Comparison of ENCODE assay signal across 8 cellular contexts in genomic region chr19:54266133-54266532, GRCh38. TPM values are rescaled to one million over a fixed set of nuclear protein-coding genes. Genes with fewer than 3 reads are reported as not detected.
A peak's percentile ranks its signal among the peaks of the same experiment; 100 is the strongest.
DNase-seq lines count a peak whose midpoint lies in the region; ATAC-seq lines count a peak whose summit lies in the region.

No MANE protein-coding gene starts in this region.

- no peak for ATAC-seq in GM18520 (IDR thresholded peaks at IDR 0.05; ENCODE audit: unreplicated experiment)

- intact Hi-C loops in posterior cingulate gyrus (cut with DNase I), result no loop called here

- DNase-seq in COLO668 (lab: John Stamatoyannopoulos, UW; ENCODE audit: unreplicated experiment) (peak; percentile 64), HT-29 (ENCODE audit: low spot score) (peak; percentile 97), RPMI8226 (peak; percentile 90), glomerular visceral epithelial cell (ENCODE audit: extremely low spot score) (peak; percentile 61), posterior cingulate gyrus (peak in 7 of 10 donors; percentile 39 to 88 (median 62)), ureter (ENCODE audit: low spot score) (peak; percentile 61)
- DNase-seq in activated T-helper 9 cell treated with anti-CD3 and anti-CD28 coated beads, Interleukin-2, amount 50 U/mL, for 16 hours (ENCODE audit: low read depth), result peak; percentile 43

RNA-seq across cellular contexts. Expression of gene LILRB5, which starts 9.1 kb away (rescaled TPM):
- total RNA-seq in HT-29 (2014; rRNA removed; shearing (Covaris generic)), result 0.08 TPM in 1 of 2 replicates, not detected in the other
- 5.3 TPM for total RNA-seq in ureter

RNA-seq across cellular contexts. Expression of gene LILRB2, which starts 14.8 kb away (rescaled TPM):
- not detected in 2 replicates for total RNA-seq in HT-29 (2014; rRNA removed; shearing (Covaris generic))
- total RNA-seq in ureter, result 2.6 TPM

RNA-seq across cellular contexts. Expression of gene LILRA6, which starts 23.5 kb away (rescaled TPM):
- not detected in 2 replicates for total RNA-seq in HT-29 (2014; rRNA removed; shearing (Covaris generic))
- 1.6 TPM for total RNA-seq in ureter

RNA-seq across cellular contexts. Expression of gene LILRB3, which starts 43.3 kb away (rescaled TPM):
- not detected in 2 replicates for total RNA-seq in HT-29 (2014; rRNA removed; shearing (Covaris generic))
- total RNA-seq in ureter, result 5.6 TPM

RNA-seq across cellular contexts. Expression of gene LILRA5, which starts 46.8 kb away (rescaled TPM):
- total RNA-seq in HT-29 (2014; rRNA removed; shearing (Covaris generic)), result not detected in 2 replicates
- total RNA-seq in ureter, result 2.1 TPM

Comparison
In these comparisons a context has a peak if more than half of its experiments do, and no peak if none do; other contexts are left out.
1. DNase-seq: peak in every context shown above with its lines; median percentile 97 in HT-29; 90 in RPMI8226; 64 in COLO668; 62 in posterior cingulate gyrus; 61 in glomerular visceral epithelial cell; 61 in ureter; 43 in activated T-helper 9 cell treated with anti-CD3 and anti-CD28 coated beads, Interleukin-2, amount 50 U/mL, for 16 hours.